ENCODE assay signal across 18 cellular contexts in genomic region chr1:3372317-3372716, GRCh38.
DNase-seq lines count a peak whose midpoint lies in the region; ATAC-seq lines count a peak whose summit lies in the region.
"Had no signal": no experiment of that assay in that cellular context is flagged by ENCODE, and none has a peak within 500 bp of the region (broad histone marks: within the 10 kb centered on the region; RNA-seq: fewer than 3 reads in every experiment).

No MANE protein-coding gene starts in this region.

- peaks cover 7% of the 10 kb centered on the region for H3K9me3 Mint-ChIP-seq in activated naive CD8-positive, alpha-beta T cell treated with anti-CD3 and anti-CD28 coated beads, Interleukin-2, amount 50 U/mL, for 24 hours
- no peaks in the 10 kb centered on the region for H3K9me3 Mint-ChIP-seq in stimulated activated effector memory CD8-positive, alpha-beta T cell treated with anti-CD3 and anti-CD28 coated beads, Interleukin-12 subunit alpha, Interleukin-12 subunit beta, amount 100 ng/mL, for 72 hours
- H3K9me3 Mint-ChIP-seq: CD8-positive, alpha-beta T cell; nephron progenitor cell had no signal

- H3K36me3 Mint-ChIP-seq in activated naive CD8-positive, alpha-beta T cell treated with anti-CD3 and anti-CD28 coated beads, Interleukin-2, amount 50 U/mL, for 24 hours (ENCODE audit: low read depth), result no peaks in the 10 kb centered on the region
- H3K36me3 Mint-ChIP-seq in stimulated activated effector memory CD8-positive, alpha-beta T cell treated with anti-CD3 and anti-CD28 coated beads, Interleukin-12 subunit alpha, Interleukin-12 subunit beta, amount 100 ng/mL, for 72 hours, result no peaks in the 10 kb centered on the region
- H3K36me3 Mint-ChIP-seq: CD8-positive, alpha-beta T cell had no signal

- H3K4me3 Mint-ChIP-seq in activated naive CD8-positive, alpha-beta T cell treated with anti-CD3 and anti-CD28 coated beads, Interleukin-2, amount 50 U/mL, for 24 hours, result peak overlapping the region; percentile 16
- H3K4me3 Mint-ChIP-seq in stimulated activated effector memory CD8-positive, alpha-beta T cell treated with anti-CD3 and anti-CD28 coated beads, Interleukin-12 subunit alpha, Interleukin-12 subunit beta, amount 100 ng/mL, for 72 hours, result no peak overlapping the region
- H3K4me3 Mint-ChIP-seq: CD8-positive, alpha-beta T cell; nephron progenitor cell had no signal

- H3K4me1 Mint-ChIP-seq in activated naive CD8-positive, alpha-beta T cell treated with anti-CD3 and anti-CD28 coated beads, Interleukin-2, amount 50 U/mL, for 24 hours, result peaks cover 24% of the 10 kb centered on the region
- H3K4me1 Mint-ChIP-seq in stimulated activated effector memory CD8-positive, alpha-beta T cell treated with anti-CD3 and anti-CD28 coated beads, Interleukin-12 subunit alpha, Interleukin-12 subunit beta, amount 100 ng/mL, for 72 hours, result peaks cover 38% of the 10 kb centered on the region

- peak; percentile 83 for ATAC-seq in activated naive CD8-positive, alpha-beta T cell treated with anti-CD3 and anti-CD28 coated beads, Interleukin-2, amount 50 U/mL, for 24 hours
- peak; percentile 79 for ATAC-seq in stimulated activated effector memory CD8-positive, alpha-beta T cell treated with anti-CD3 and anti-CD28 coated beads, Interleukin-12 subunit alpha, Interleukin-12 subunit beta, amount 100 ng/mL, for 72 hours
- ATAC-seq in GM19023 (IDR thresholded peaks at IDR 0.05; ENCODE audit: unreplicated experiment), result no peak
- ATAC-seq in HG03045 (IDR thresholded peaks at IDR 0.05; ENCODE audit: unreplicated experiment), result no peak
- ATAC-seq: CD8-positive, alpha-beta T cell; gastroesophageal sphincter had no signal

- no peak overlapping the region for H3K27ac Mint-ChIP-seq in activated naive CD8-positive, alpha-beta T cell treated with anti-CD3 and anti-CD28 coated beads, Interleukin-2, amount 50 U/mL, for 24 hours
- H3K27ac Mint-ChIP-seq in stimulated activated effector memory CD8-positive, alpha-beta T cell treated with anti-CD3 and anti-CD28 coated beads, Interleukin-12 subunit alpha, Interleukin-12 subunit beta, amount 100 ng/mL, for 72 hours, result peak overlapping the region; percentile 66
- H3K27ac Mint-ChIP-seq: CD8-positive, alpha-beta T cell; nephron progenitor cell had no signal

- H3K27me3 Mint-ChIP-seq in activated naive CD8-positive, alpha-beta T cell treated with anti-CD3 and anti-CD28 coated beads, Interleukin-2, amount 50 U/mL, for 24 hours, result peaks cover 11% of the 10 kb centered on the region

- DNase-seq in activated T-cell treated with anti-CD3 and anti-CD28 coated beads, Interleukin-2, amount 50 U/mL, for 48 hours, result peak; percentile 26 to 37
- no peak for DNase-seq in activated T-cell treated with anti-CD3 and anti-CD28 coated beads, Interleukin-2, amount 50 U/mL, for 1 hour
- DNase-seq in RPMI7951 (ENCODE audit: low read depth) (peak; percentile 76), NCI-H1048 (lab: John Stamatoyannopoulos, UW) (no peak)
- peak; percentile 54 for DNase-seq in activated naive CD8-positive, alpha-beta T cell treated with anti-CD3 and anti-CD28 coated beads, Interleukin-2, amount 50 U/mL, for 24 hours
- DNase-seq in stimulated activated effector memory CD8-positive, alpha-beta T cell treated with anti-CD3 and anti-CD28 coated beads, Interleukin-12 subunit alpha, Interleukin-12 subunit beta, amount 100 ng/mL, for 72 hours (ENCODE audit: low spot score in 2 of 2), result peak in 1 of 2 donors; percentile 61
- DNase-seq: DMS53; erythroblast; mesendoderm; NCI-H1105; nephron progenitor cell; SK-N-SH; stimulated activated naive CD4-positive, alpha-beta T cell treated with Interleukin-2 at 50 U/mL for 16 hours; T-helper 9 cell had no signal

Comparison
In these comparisons a context has a peak if more than half of its experiments do, and no peak if none do; other contexts are left out.
1. DNase-seq: peak in activated T-cell treated with anti-CD3 and anti-CD28 coated beads, Interleukin-2, amount 50 U/mL, for 48 hours (2 of 2), RPMI7951 (single experiment) and activated naive CD8-positive, alpha-beta T cell treated with anti-CD3 and anti-CD28 coated beads, Interleukin-2, amount 50 U/mL, for 24 hours (single experiment); none in activated T-cell treated with anti-CD3 and anti-CD28 coated beads, Interleukin-2, amount 50 U/mL, for 1 hour (single experiment) and NCI-H1048 (single experiment).
2. ATAC-seq: peak in activated naive CD8-positive, alpha-beta T cell treated with anti-CD3 and anti-CD28 coated beads, Interleukin-2, amount 50 U/mL, for 24 hours (single experiment) and stimulated activated effector memory CD8-positive, alpha-beta T cell treated with anti-CD3 and anti-CD28 coated beads, Interleukin-12 subunit alpha, Interleukin-12 subunit beta, amount 100 ng/mL, for 72 hours (single experiment); none in GM19023 (single experiment) and HG03045 (single experiment).